Comparison of ENCODE assay signal across 18 cellular contexts in genomic region chr4:87097075-87097474, GRCh38.
DNase-seq lines count a peak whose midpoint lies in the region; ATAC-seq and TF ChIP-seq lines count a peak whose summit lies in the region.
"Had no signal": no experiment of that assay in that cellular context is flagged by ENCODE, and none has a peak within 500 bp of the region (broad histone marks: within the 10 kb centered on the region; RNA-seq: fewer than 3 reads in every experiment).

No MANE protein-coding gene starts in this region.

- ATAC-seq in effector memory CD8-positive, alpha-beta T cell (replicated peaks): no peak
- ATAC-seq in naive thymus-derived CD8-positive, alpha-beta T cell: no peak
- ATAC-seq: GM12878 had no signal

- peaks cover 50 to 64% of the 10 kb centered on the region in 2 donors for H3K36me3 Mint-ChIP-seq in CD14-positive monocyte
- peaks cover 7% of the 10 kb centered on the region for H3K36me3 Mint-ChIP-seq in effector memory CD8-positive, alpha-beta T cell (ENCODE audit: insufficient read depth)
- peaks cover 0 to 27% (median 5%) of the 10 kb centered on the region in 3 donors for H3K36me3 Mint-ChIP-seq in naive thymus-derived CD8-positive, alpha-beta T cell

- no peaks in the 10 kb centered on the region for H3K9me3 Mint-ChIP-seq in CD14-positive monocyte
- H3K9me3 Mint-ChIP-seq in effector memory CD8-positive, alpha-beta T cell: no peaks in the 10 kb centered on the region
- no peaks in the 10 kb centered on the region for H3K9me3 Mint-ChIP-seq in naive thymus-derived CD8-positive, alpha-beta T cell

- no peak for TF ChIP-seq CTCF in CD14-positive monocyte (IDR thresholded peaks at IDR 0.05)

- H3K27ac Mint-ChIP-seq in CD14-positive monocyte: peak overlapping the region in 4 of 7 donors; percentile 2 to 68 (median 51)
- peak overlapping the region; percentile 7 to 22 for H3K27ac Mint-ChIP-seq in effector memory CD8-positive, alpha-beta T cell
- H3K27ac Mint-ChIP-seq in naive thymus-derived CD8-positive, alpha-beta T cell: peak overlapping the region in 7 of 10 donors; percentile 5 to 95 (median 73)

- H3K27me3 Mint-ChIP-seq in CD14-positive monocyte (ENCODE audit: low read depth in 3 of 3): no peaks in the 10 kb centered on the region
- no peaks in the 10 kb centered on the region for H3K27me3 Mint-ChIP-seq in effector memory CD8-positive, alpha-beta T cell
- no peaks in the 10 kb centered on the region for H3K27me3 Mint-ChIP-seq in naive thymus-derived CD8-positive, alpha-beta T cell

- H3K4me3 Mint-ChIP-seq in CD14-positive monocyte: no peak overlapping the region
- H3K4me3 Mint-ChIP-seq in effector memory CD8-positive, alpha-beta T cell: no peak overlapping the region
- H3K4me3 Mint-ChIP-seq in naive thymus-derived CD8-positive, alpha-beta T cell: no peak overlapping the region

- POLR2A ChIA-PET in naive thymus-derived CD8-positive, alpha-beta T cell (lab: Charles Lee): interaction anchor here (1.2 kb wide), 1 partner anchor 162 kb away, joined by 3 read pairs; the partner anchor contains the start of gene AFF1

- H3K4me1 Mint-ChIP-seq in CD14-positive monocyte: peaks cover 20% of the 10 kb centered on the region
- peaks cover 22 to 33% of the 10 kb centered on the region in 2 donors for H3K4me1 Mint-ChIP-seq in effector memory CD8-positive, alpha-beta T cell (ENCODE audit: low read depth in 2 of 2)
- H3K4me1 Mint-ChIP-seq in naive thymus-derived CD8-positive, alpha-beta T cell: peaks cover 20 to 34% (median 24%) of the 10 kb centered on the region in 4 donors

- intact Hi-C loops in CD14-positive monocyte (cut with micrococcal nuclease) (loop anchor here in 1 of 2 donors (10.0 kb wide), 1 partner anchor 92 kb away; no protein-coding TSS in a partner anchor), posterior cingulate gyrus (cut with DNase I) (no loop called here)

- no peak for DNase-seq in CD14-positive monocyte (ENCODE audit: low spot score)
- peak; percentile 86 for DNase-seq in ELF-1 (ENCODE audit: low read depth, low spot score)
- no peak for DNase-seq in effector memory CD8-positive, alpha-beta T cell
- no peak for DNase-seq in naive thymus-derived CD8-positive, alpha-beta T cell
- DNase-seq in HK-2 (ENCODE audit: unreplicated experiment): no peak
- no peak for DNase-seq in posterior cingulate gyrus
- no peak for DNase-seq in DMS79 (lab: John Stamatoyannopoulos, UW)
- DNase-seq: activated CD4-positive, alpha-beta T cell treated with anti-CD3 and anti-CD28 coated beads for 1 hour; activated CD8-positive, alpha-beta memory T cell treated with anti-CD3 and anti-CD28 coated beads, Interleukin-2, amount 50 U/mL, for 48 hours; adrenal gland; effector memory CD4-positive, alpha-beta T cell; KBM-7; left cardiac atrium; MV-4-11; NCI-H2029; PC-9; stimulated activated CD4-positive, alpha-beta T cell treated with anti-CD3 and anti-CD28 coated beads, Interleukin-4, amount 100 ng/mL, for 24 hours had no signal

Comparison
In these comparisons a context has a peak if more than half of its experiments do, and no peak if none do; other contexts are left out.
1. H3K27ac Mint-ChIP-seq: peak in every context shown above with its lines; median percentile 73 in naive thymus-derived CD8-positive, alpha-beta T cell; 51 in CD14-positive monocyte; 14 in effector memory CD8-positive, alpha-beta T cell.